Comparison of ENCODE assay signal across 2 cellular contexts in the genomic region with DNA sequence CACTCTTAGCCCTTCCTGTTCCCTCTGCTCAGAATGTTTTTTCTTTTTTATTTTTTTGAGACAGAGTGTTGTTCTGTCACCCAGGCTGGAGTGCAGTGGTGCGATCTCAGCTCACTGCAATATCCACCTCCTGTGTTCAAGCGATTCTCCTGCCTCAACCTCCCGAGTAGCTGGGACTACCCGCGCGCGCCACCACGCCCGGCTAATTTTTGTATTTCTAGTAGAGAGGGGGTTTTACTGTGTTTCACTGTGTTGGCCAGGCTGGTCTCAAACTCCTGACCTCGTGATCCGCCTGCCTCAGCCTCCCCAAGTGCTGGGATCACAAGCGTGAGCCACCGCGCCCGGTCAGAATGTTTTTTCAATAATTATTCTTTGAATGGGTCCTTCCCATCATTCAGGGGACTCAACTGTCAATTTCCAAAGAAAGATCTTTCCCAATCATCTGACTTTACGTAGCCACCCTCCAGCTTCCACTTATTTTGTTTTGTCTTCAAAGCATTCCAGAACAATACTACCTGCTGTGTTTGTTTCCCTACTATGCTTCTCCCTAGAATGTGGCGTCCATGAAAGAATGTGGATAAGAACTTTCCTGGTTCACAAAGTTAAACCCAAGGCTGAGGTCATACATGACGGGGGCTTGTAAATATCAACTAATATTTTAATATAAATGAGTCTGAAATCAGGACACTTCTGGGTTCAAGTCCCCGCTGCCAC.
TF ChIP-seq lines count a peak whose summit lies in the region.

No MANE protein-coding gene starts in this region.

TF ChIP-seq in A549, 52 proteins besides CTCF, POLR2A, EP300 and RAD21:
- TF ChIP-seq ZFP36 (IDR thresholded peaks at IDR 0.05; ENCODE audit: borderline replicate concordance, partially characterized antibody) = no peak
- TF ChIP-seq ZSCAN20 (CRISPR knock-in tag; IDR thresholded peaks at IDR 0.05) = no peak
- TF ChIP-seq, protein P1, sequence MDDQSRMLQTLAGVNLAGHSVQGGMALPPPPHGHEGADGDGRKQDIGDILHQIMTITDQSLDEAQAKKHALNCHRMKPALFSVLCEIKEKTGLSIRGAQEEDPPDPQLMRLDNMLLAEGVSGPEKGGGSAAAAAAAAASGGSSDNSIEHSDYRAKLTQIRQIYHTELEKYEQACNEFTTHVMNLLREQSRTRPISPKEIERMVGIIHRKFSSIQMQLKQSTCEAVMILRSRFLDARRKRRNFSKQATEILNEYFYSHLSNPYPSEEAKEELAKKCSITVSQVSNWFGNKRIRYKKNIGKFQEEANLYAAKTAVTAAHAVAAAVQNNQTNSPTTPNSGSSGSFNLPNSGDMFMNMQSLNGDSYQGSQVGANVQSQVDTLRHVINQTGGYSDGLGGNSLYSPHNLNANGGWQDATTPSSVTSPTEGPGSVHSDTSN (IDR thresholded peaks at IDR 0.05) = no peak
- TF ChIP-seq, protein P2, sequence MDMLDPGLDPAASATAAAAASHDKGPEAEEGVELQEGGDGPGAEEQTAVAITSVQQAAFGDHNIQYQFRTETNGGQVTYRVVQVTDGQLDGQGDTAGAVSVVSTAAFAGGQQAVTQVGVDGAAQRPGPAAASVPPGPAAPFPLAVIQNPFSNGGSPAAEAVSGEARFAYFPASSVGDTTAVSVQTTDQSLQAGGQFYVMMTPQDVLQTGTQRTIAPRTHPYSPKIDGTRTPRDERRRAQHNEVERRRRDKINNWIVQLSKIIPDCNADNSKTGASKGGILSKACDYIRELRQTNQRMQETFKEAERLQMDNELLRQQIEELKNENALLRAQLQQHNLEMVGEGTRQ (IDR thresholded peaks at IDR 0.05) = no peak
- no peak for TF ChIP-seq CEBPB (IDR thresholded peaks at IDR 0.05)
- TF ChIP-seq, protein P3, sequence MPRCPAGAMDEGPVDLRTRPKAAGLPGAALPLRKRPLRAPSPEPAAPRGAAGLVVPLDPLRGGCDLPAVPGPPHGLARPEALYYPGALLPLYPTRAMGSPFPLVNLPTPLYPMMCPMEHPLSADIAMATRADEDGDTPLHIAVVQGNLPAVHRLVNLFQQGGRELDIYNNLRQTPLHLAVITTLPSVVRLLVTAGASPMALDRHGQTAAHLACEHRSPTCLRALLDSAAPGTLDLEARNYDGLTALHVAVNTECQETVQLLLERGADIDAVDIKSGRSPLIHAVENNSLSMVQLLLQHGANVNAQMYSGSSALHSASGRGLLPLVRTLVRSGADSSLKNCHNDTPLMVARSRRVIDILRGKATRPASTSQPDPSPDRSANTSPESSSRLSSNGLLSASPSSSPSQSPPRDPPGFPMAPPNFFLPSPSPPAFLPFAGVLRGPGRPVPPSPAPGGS (IDR thresholded peaks at IDR 0.05) = no peak
- no peak for TF ChIP-seq FOSL2 (IDR thresholded peaks at IDR 0.05)
- no peak for TF ChIP-seq FOSL2 (CRISPR knock-in tag; IDR thresholded peaks at IDR 0.05)
- no peak for TF ChIP-seq SREBF2 (IDR thresholded peaks at IDR 0.05)
- no peak for TF ChIP-seq NR3C1 (IDR thresholded peaks at IDR 0.05)

TF ChIP-seq in IMR-90, 13 proteins besides CTCF, POLR2A, EP300 and RAD21:
- no peak for TF ChIP-seq CHD1 (IDR thresholded peaks at IDR 0.05; ENCODE audit: low read depth, low read length)
- TF ChIP-seq CEBPB (IDR thresholded peaks at IDR 0.05; ENCODE audit: low read depth, low read length) = no peak
- no peak for TF ChIP-seq MAFK (IDR thresholded peaks at IDR 0.05; ENCODE audit: low read depth, low read length)
- TF ChIP-seq RCOR1 (IDR thresholded peaks at IDR 0.05; ENCODE audit: insufficient replicate concordance, low read length) = no peak
- TF ChIP-seq, protein P2 (IDR thresholded peaks at IDR 0.05; ENCODE audit: low read depth, low read length) = no peak
- TF ChIP-seq SMC3 (IDR thresholded peaks at IDR 0.05; ENCODE audit: low read depth, low read length) = no peak
- TF ChIP-seq MAZ (IDR thresholded peaks at IDR 0.05; ENCODE audit: borderline replicate concordance, low read depth, low read length) = no peak
- TF ChIP-seq FOS (IDR thresholded peaks at IDR 0.05; ENCODE audit: low read depth, low read length) = no peak
TF ChIP-seq in IMR-90: peak in this region for 0.
